In genomic region chr6:89402776-89403175, GRCh38 we compare ENCODE assay signal across 29 cellular contexts.
"Had no signal": no experiment of that assay in that cellular context is flagged by ENCODE, and none has a peak within 500 bp of the region (broad histone marks: within the 10 kb centered on the region; RNA-seq: fewer than 3 reads in every experiment).

No MANE protein-coding gene starts in this region.

- H3K27ac ChIP-seq: ascending aorta, cardiac muscle cell, SJCRH30, SK-N-MC, WERI-Rb-1 had no signal

- H3K36me3 Mint-ChIP-seq: activated naive CD4-positive, alpha-beta T cell treated with anti-CD3 and anti-CD28 coated beads, Interleukin-2, amount 10 ng/mL, durations not matched to agents 7 days and 5 days; activated naive CD8-positive, alpha-beta T cell had no signal

- H3K9me3 Mint-ChIP-seq: activated CD4-positive, alpha-beta T cell treated with anti-CD3 and anti-CD28 coated beads, Interleukin-2, amount 10 ng/mL, durations not matched to agents 24 days and 14 days; activated naive CD4-positive, alpha-beta T cell treated with anti-CD3 and anti-CD28 coated beads, Interleukin-2, amount 10 ng/mL, durations not matched to agents 7 days and 5 days; activated T-cell treated with anti-CD3 and anti-CD28 coated beads, Interleukin-2, amount 50 U/mL, for 4 hours; activated T-helper 1 cell treated with anti-CD3 and anti-CD28 coated beads, Interleukin-12 subunit alpha, Interleukin-12 subunit beta, Interleukin-2, Interleukin-4 antibody, amounts not matched to agents 30 ng/mL and 10 ng/mL and 1 ng/mL, durations not matched to agents 14 hours and 24 hours and 36 hours had no signal

- H3K27ac Mint-ChIP-seq: activated CD4-positive, alpha-beta T cell treated with anti-CD3 and anti-CD28 coated beads, Interleukin-2, amount 10 ng/mL, durations not matched to agents 24 days and 14 days; activated naive CD4-positive, alpha-beta T cell treated with anti-CD3 and anti-CD28 coated beads, Interleukin-2, amount 10 ng/mL, durations not matched to agents 7 days and 5 days; activated naive CD8-positive, alpha-beta T cell; activated T-helper 1 cell treated with anti-CD3 and anti-CD28 coated beads, Interleukin-12 subunit alpha, Interleukin-12 subunit beta, Interleukin-2, Interleukin-4 antibody, amounts not matched to agents 30 ng/mL and 10 ng/mL and 1 ng/mL, durations not matched to agents 14 hours and 24 hours and 36 hours had no signal

- H3K4me3 Mint-ChIP-seq: activated CD4-positive, alpha-beta T cell treated with anti-CD3 and anti-CD28 coated beads, Interleukin-2, amount 10 ng/mL, durations not matched to agents 24 days and 14 days; activated naive CD4-positive, alpha-beta T cell treated with anti-CD3 and anti-CD28 coated beads, Interleukin-2, amount 10 ng/mL, durations not matched to agents 7 days and 5 days; activated naive CD8-positive, alpha-beta T cell; activated T-cell treated with anti-CD3 and anti-CD28 coated beads, Interleukin-2, amount 50 U/mL, for 4 hours; activated T-helper 1 cell treated with anti-CD3 and anti-CD28 coated beads, Interleukin-12 subunit alpha, Interleukin-12 subunit beta, Interleukin-2, Interleukin-4 antibody, amounts not matched to agents 30 ng/mL and 10 ng/mL and 1 ng/mL, durations not matched to agents 14 hours and 24 hours and 36 hours had no signal

- H3K9me3 ChIP-seq: ascending aorta, MG63, SJCRH30 had no signal

- H3K36me3 ChIP-seq: ascending aorta, cardiac muscle cell, MG63 had no signal

- H3K27me3 ChIP-seq: ascending aorta, cardiac muscle cell, MG63, SJCRH30 had no signal

- ATAC-seq: activated T-cell treated with anti-CD3 and anti-CD28 coated beads, Interleukin-2, amount 50 U/mL, for 4 hours; Panc1 had no signal

- H3K4me1 ChIP-seq: ascending aorta had no signal

- H3K4me3 ChIP-seq: ascending aorta, cardiac muscle cell, MG63, SJCRH30, SK-N-MC had no signal

- H3K27me3 Mint-ChIP-seq: activated naive CD8-positive, alpha-beta T cell had no signal

- DNase-seq: activated CD4-positive, alpha-beta T cell treated with anti-CD3 and anti-CD28 coated beads, Interleukin-2, amount 10 ng/mL, durations not matched to agents 24 days and 14 days; activated CD4-positive, alpha-beta T cell treated with anti-CD3 and anti-CD28 coated beads, Interleukin-2, amount 50 U/mL, for 4 hours; activated CD8-positive, alpha-beta memory T cell treated with anti-CD3 and anti-CD28 coated beads, Interleukin-2, amount 50 U/mL, for 4 hours; activated effector memory CD4-positive, alpha-beta T cell treated with Interleukin-2 at 50 U/mL for 16 hours; activated naive CD4-positive, alpha-beta T cell treated with anti-CD3 and anti-CD28 coated beads, Interleukin-2, amount 10 ng/mL, durations not matched to agents 7 days and 5 days; activated T-cell treated with anti-CD3 and anti-CD28 coated beads for 4 hours; activated T-cell treated with anti-CD3 and anti-CD28 coated beads, Interleukin-2, amount 50 U/mL, for 4 hours; amygdala; KBM-7; MG63; NCI-H1048; NCI-H1105 treated with DMSO at 0.1 percent for 48 hours; NCI-H1436; NCI-H1694; NCI-H1930; NCI-H2107; NCI-H2171 treated with DMSO at 0.1 percent for 48 hours; NCI-H226; NCI-H446 treated with DMSO at 0.1 percent for 48 hours; NCI-H524; T1000 had no signal
